Comparison of ENCODE assay signal across 1 cellular context in genomic region chr16:85634747-85635544, GRCh38.
TF ChIP-seq lines count a peak whose summit lies in the region.

No MANE protein-coding gene starts in this region.

TF ChIP-seq in K562, 482 proteins besides CTCF, POLR2A, EP300 and RAD21 (continued from another document):
- no peak for TF ChIP-seq GTF3C2 (IDR thresholded peaks at IDR 0.05; ENCODE audit: borderline replicate concordance, extremely low read depth, insufficient read length)
- TF ChIP-seq MEIS2 (IDR thresholded peaks at IDR 0.05; ENCODE audit: partially characterized antibody): peak; percentile 71
- peak; percentile 80 for TF ChIP-seq PKNOX1 (IDR thresholded peaks at IDR 0.05)
- peak; percentile 4 for TF ChIP-seq CTCFL (IDR thresholded peaks at IDR 0.05; ENCODE audit: borderline replicate concordance, insufficient read depth, low read depth, low read length, poor library complexity, severe bottlenecking)
- no peak for TF ChIP-seq HDAC2 (IDR thresholded peaks at IDR 0.05)
- no peak for TF ChIP-seq PBX2 (CRISPR knock-in tag; IDR thresholded peaks at IDR 0.05; ENCODE audit: low read depth)
- TF ChIP-seq PBX2 (tag; conservative IDR thresholded peaks at IDR 0.05; ENCODE audit: low read depth): peak; percentile 41
- TF ChIP-seq POLR2G (IDR thresholded peaks at IDR 0.05; ENCODE audit: low read depth, low read length): peak; percentile 28; the same call in 1 of the 2 replicates
- no peak for TF ChIP-seq NR4A1 (CRISPR knock-in tag; IDR thresholded peaks at IDR 0.05)
- no peak for TF ChIP-seq NR4A1 (tag; IDR thresholded peaks at IDR 0.05)
